In the genomic region with DNA sequence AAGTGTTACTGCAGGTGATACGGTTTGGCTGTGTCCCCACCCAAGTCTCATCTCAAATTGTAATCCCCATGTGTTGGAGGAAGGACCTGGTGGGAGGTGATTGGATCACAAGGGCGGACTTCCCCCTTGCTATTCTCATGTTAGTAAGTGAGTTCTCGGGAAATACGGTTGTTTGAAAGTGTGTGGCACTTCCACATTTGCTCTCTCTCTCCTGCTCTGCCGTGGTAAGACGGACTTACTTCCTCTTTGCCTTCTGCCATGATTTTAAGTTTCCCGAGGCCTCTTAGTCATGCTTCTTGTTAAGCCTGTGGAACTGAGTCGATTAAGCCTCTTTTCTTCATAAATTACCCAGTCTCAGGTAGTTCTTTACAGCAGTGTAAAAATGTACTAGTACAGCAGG, we compare ENCODE assay signal across 21 cellular contexts.
DNase-seq lines count a peak whose midpoint lies in the region; ATAC-seq and TF ChIP-seq lines count a peak whose summit lies in the region.
"Had no signal": no experiment of that assay in that cellular context is flagged by ENCODE, and none has a peak within 500 bp of the region (broad histone marks: within the 10 kb centered on the region; RNA-seq: fewer than 3 reads in every experiment).

No MANE protein-coding gene starts in this region.

- no peak for TF ChIP-seq CTCF in CD14-positive monocyte (IDR thresholded peaks at IDR 0.05)
- no peak for TF ChIP-seq CTCF in RWPE2 (IDR thresholded peaks at IDR 0.05; ENCODE audit: poor library complexity, severe bottlenecking)
- TF ChIP-seq CTCF in GM20000 (IDR thresholded peaks at IDR 0.05; ENCODE audit: extremely low read depth, missing control alignments), result no peak

- DNase-seq in CD14-positive monocyte (ENCODE audit: low spot score), result peak; percentile 80
- peak; percentile 3 for DNase-seq in M059J (ENCODE audit: low read depth)
- DNase-seq in RWPE2 (ENCODE audit: low spot score), result no peak
- DNase-seq in epithelial cell of prostate (ENCODE audit: low read depth, low spot score), result no peak
- DNase-seq in amygdala (lab: John Stamatoyannopoulos, UW), result no peak
- DNase-seq in GM20000 (ENCODE audit: low spot score), result no peak
- no peak for DNase-seq in NCI-H146 treated with DMSO at 0.1 percent for 48 hours (lab: John Stamatoyannopoulos, UW; ENCODE audit: unreplicated experiment)
- DNase-seq: activated CD4-positive, alpha-beta T cell treated with anti-CD3 and anti-CD28 coated beads for 36 hours; activated effector memory CD4-positive, alpha-beta T cell treated with anti-CD3 and anti-CD28 coated beads, Interleukin-2, amount 50 U/mL, for 16 hours; NCI-H524; psoas muscle; small intestine; stimulated activated CD4-positive, alpha-beta T cell treated with anti-CD3 and anti-CD28 coated beads, Interleukin-4, amount 100 ng/mL, for 4 hours; T1000 had no signal

- H3K4me1 ChIP-seq in RWPE2 (ENCODE audit: insufficient read depth, poor library complexity, severe bottlenecking), result peaks cover 36% of the 10 kb centered on the region
- H3K4me1 ChIP-seq: HAP-1, vagina had no signal

- H3K27ac ChIP-seq in RWPE2 (ENCODE audit: poor library complexity, severe bottlenecking) (peak overlapping the region; percentile 84), epithelial cell of prostate (peak overlapping the region; percentile 80)
- H3K27ac ChIP-seq: psoas muscle, SK-N-MC, vagina had no signal

- H3K9me3 Mint-ChIP-seq in CD14-positive monocyte, result peaks cover 8 to 19% (median 14%) of the 10 kb centered on the region in 7 donors

- intact Hi-C loops in CD14-positive monocyte (cut with micrococcal nuclease), result loop anchor here (5.0 kb wide), 2 partner anchors 85 to 100 kb away; no protein-coding TSS in a partner anchor

- H3K27me3 ChIP-seq in RWPE2 (ENCODE audit: insufficient read depth, poor library complexity, severe bottlenecking), result no peaks in the 10 kb centered on the region
- H3K27me3 ChIP-seq: vagina had no signal

- H3K9me3 ChIP-seq in RWPE2 (ENCODE audit: severe bottlenecking), result no peaks in the 10 kb centered on the region
- H3K9me3 ChIP-seq: HAP-1, psoas muscle, vagina had no signal

- H3K27me3 Mint-ChIP-seq in CD14-positive monocyte (ENCODE audit: low read depth in 3 of 3), result peaks cover 0 to 2% (median under 1%) of the 10 kb centered on the region in 3 donors
- H3K27me3 Mint-ChIP-seq: activated CD4-positive, alpha-beta T cell treated with anti-CD3 and anti-CD28 coated beads for 36 hours; B cell had no signal

- H3K4me3 Mint-ChIP-seq in CD14-positive monocyte, result no peak overlapping the region
- H3K4me3 Mint-ChIP-seq: activated CD4-positive, alpha-beta T cell treated with anti-CD3 and anti-CD28 coated beads for 36 hours; B cell; neural crest cell had no signal

- peak overlapping the region; percentile 73 to 95 (median 89) for H3K27ac Mint-ChIP-seq in CD14-positive monocyte
- H3K27ac Mint-ChIP-seq: activated CD4-positive, alpha-beta T cell treated with anti-CD3 and anti-CD28 coated beads for 36 hours; B cell had no signal

- H3K4me3 ChIP-seq in RWPE2 (ENCODE audit: severe bottlenecking), result no peak overlapping the region
- H3K4me3 ChIP-seq: HAP-1, psoas muscle, SK-N-MC, vagina had no signal

- ATAC-seq in RWPE2 (ENCODE audit: low read depth) (no peak), HG02763 (IDR thresholded peaks at IDR 0.05; ENCODE audit: unreplicated experiment) (no peak)
- ATAC-seq: activated CD4-positive, alpha-beta T cell treated with anti-CD3 and anti-CD28 coated beads for 36 hours; left lobe of liver; psoas muscle had no signal

- no peaks in the 10 kb centered on the region for H3K36me3 ChIP-seq in RWPE2 (ENCODE audit: low read depth)
- H3K36me3 ChIP-seq: HAP-1, vagina had no signal

- H3K4me1 Mint-ChIP-seq in CD14-positive monocyte, result peaks cover 22% of the 10 kb centered on the region
- H3K4me1 Mint-ChIP-seq: activated CD4-positive, alpha-beta T cell treated with anti-CD3 and anti-CD28 coated beads for 36 hours; B cell had no signal

- peaks cover 1 to 2% of the 10 kb centered on the region in 2 donors for H3K36me3 Mint-ChIP-seq in CD14-positive monocyte

Comparison
In these comparisons a context has a peak if more than half of its experiments do, and no peak if none do; other contexts are left out.
1. DNase-seq: peak in CD14-positive monocyte (single experiment) and M059J (single experiment); none in RWPE2 (single experiment), epithelial cell of prostate (single experiment), amygdala (0 of 56), GM20000 (single experiment) and NCI-H146 treated with DMSO at 0.1 percent for 48 hours (single experiment).